ENCODE assay signal across 9 cellular contexts in genomic region chr14:51862171-51862838, GRCh38. TPM values are rescaled to one million over a fixed set of nuclear protein-coding genes. Genes with fewer than 3 reads are reported as not detected.
A peak's percentile ranks its signal among the peaks of the same experiment; 100 is the strongest.
DNase-seq lines count a peak whose midpoint lies in the region; ATAC-seq and TF ChIP-seq lines count a peak whose summit lies in the region.
"Had no signal": no experiment of that assay in that cellular context is flagged by ENCODE, and none has a peak within 500 bp of the region (broad histone marks: within the 10 kb centered on the region; RNA-seq: fewer than 3 reads in every experiment).

No MANE protein-coding gene starts in this region.

- no peak for TF ChIP-seq CTCF in fibroblast of villous mesenchyme (IDR thresholded peaks at IDR 0.05; ENCODE audit: insufficient read depth, low read depth, low read length)
- TF ChIP-seq CTCF in testis (IDR thresholded peaks at IDR 0.05), result no peak

- no peak for TF ChIP-seq POLR2A in testis (IDR thresholded peaks at IDR 0.05)

- H3K27me3 ChIP-seq in testis, result no peaks in the 10 kb centered on the region

- ATAC-seq in activated T-cell treated with anti-CD3 and anti-CD28 coated beads, Interleukin-2, amount 50 U/mL, for 4 hours, result peak; percentile 46 to 63
- ATAC-seq in SK-N-SH treated with all-trans-retinoic acid at 6 μM for 48 hours (peak; percentile 9; the same call in 2 of the 3 replicates), esophagus mucosa (no peak)

- peak; percentile 26 for DNase-seq in activated T-cell treated with anti-CD3 and anti-CD28 coated beads, Interleukin-2, amount 50 U/mL, for 4 hours
- DNase-seq in activated T-cell treated with anti-CD3 and anti-CD28 coated beads for 4 hours, result no peak
- DNase-seq in fibroblast of villous mesenchyme (ENCODE audit: low read depth), result peak; percentile 13
- no peak for DNase-seq in testis
- no peak for DNase-seq in nucleus accumbens (lab: John Stamatoyannopoulos, UW)
- no peak for DNase-seq in epidermal melanocyte (ENCODE audit: insufficient read length, low spot score)
- DNase-seq: WERI-Rb-1 had no signal

- WGBS in testis, 2 donors, result 57 to 58% methylated on average over 5 of the region's 5 CpGs

- peaks cover 11% of the 10 kb centered on the region for H3K36me3 Mint-ChIP-seq in activated T-cell treated with anti-CD3 and anti-CD28 coated beads, Interleukin-2, amount 50 U/mL, for 4 hours (ENCODE audit: insufficient read depth)

- H3K4me3 ChIP-seq in fibroblast of villous mesenchyme (ENCODE audit: low read depth, low read length), result peak overlapping the region; percentile 29
- H3K4me3 ChIP-seq in testis, result peak overlapping the region in 1 of 2 donors; percentile 63

- H3K27ac ChIP-seq in testis, result peak overlapping the region; percentile 15 to 23
- H3K27ac ChIP-seq: WERI-Rb-1 had no signal

- intact Hi-C loops in testis (cut with DNase I; ENCODE audit: low total_unique reads), result no loop called here

- H3K36me3 ChIP-seq in testis (ENCODE audit: low read depth, missing control alignments), result no peaks in the 10 kb centered on the region
- H3K36me3 ChIP-seq: WERI-Rb-1 had no signal

- no peaks in the 10 kb centered on the region for H3K27me3 Mint-ChIP-seq in activated T-cell treated with anti-CD3 and anti-CD28 coated beads, Interleukin-2, amount 50 U/mL, for 4 hours (ENCODE audit: low read depth)

- H3K4me1 ChIP-seq in testis, result peaks cover 5% of the 10 kb centered on the region

- no peaks in the 10 kb centered on the region for H3K9me3 Mint-ChIP-seq in activated T-cell treated with anti-CD3 and anti-CD28 coated beads, Interleukin-2, amount 50 U/mL, for 4 hours

- H3K9me3 ChIP-seq in testis, result no peaks in the 10 kb centered on the region

- H3K4me1 Mint-ChIP-seq in activated T-cell treated with anti-CD3 and anti-CD28 coated beads, Interleukin-2, amount 50 U/mL, for 4 hours (ENCODE audit: low read depth), result peaks cover 62% of the 10 kb centered on the region

- H3K4me3 Mint-ChIP-seq in activated T-cell treated with anti-CD3 and anti-CD28 coated beads, Interleukin-2, amount 50 U/mL, for 4 hours, result peak overlapping the region; percentile 96

TF ChIP-seq in SK-N-SH treated with all-trans-retinoic acid at 6 μM for 48 hours, 23 proteins besides CTCF, POLR2A, EP300 and RAD21:
- TF ChIP-seq ZC3H10 (CRISPR knock-in tag; IDR thresholded peaks at IDR 0.05) (no peak), ZNF565 (CRISPR knock-in tag; conservative IDR thresholded peaks at IDR 0.05; ENCODE audit: low read depth) (no peak), ZFP30 (CRISPR knock-in tag; IDR thresholded peaks at IDR 0.05) (no peak), RARB (CRISPR knock-in tag; IDR thresholded peaks at IDR 0.05) (no peak), ZFP3 (CRISPR knock-in tag; IDR thresholded peaks at IDR 0.05) (no peak), TOX (CRISPR knock-in tag; IDR thresholded peaks at IDR 0.05; ENCODE audit: borderline replicate concordance) (no peak)

RNA-seq across cellular contexts. Expression of gene GNG2, which starts 1.9 kb away (rescaled TPM):
- total RNA-seq in activated T-cell treated with anti-CD3 and anti-CD28 coated beads, Interleukin-2, amount 50 U/mL, for 4 hours, result 10 to 100 TPM; 28.4 to 47.3 (median 42.9) TPM
- total RNA-seq in fibroblast of villous mesenchyme (4.3 and 12.9 TPM in 2 replicates), testis (100 to 1,000 TPM; 248 to 312 TPM), esophagus mucosa (1.5 TPM)
- polyA plus RNA-seq in testis (ENCODE audit: insufficient read depth, low read depth, low replicate concordance), result 250 TPM

Comparison
In these comparisons a context has a peak if more than half of its experiments do, and no peak if none do; other contexts are left out.
1. DNase-seq: peak in activated T-cell treated with anti-CD3 and anti-CD28 coated beads, Interleukin-2, amount 50 U/mL, for 4 hours (single experiment) and fibroblast of villous mesenchyme (single experiment); none in activated T-cell treated with anti-CD3 and anti-CD28 coated beads for 4 hours (single experiment), testis (single experiment), nucleus accumbens (0 of 56) and epidermal melanocyte (single experiment).
2. RNA of gene GNG2, which starts 1.9 kb away (total RNA-seq): 248 to 312 TPM in testis; 28.4 to 47.3 TPM in activated T-cell treated with anti-CD3 and anti-CD28 coated beads, Interleukin-2, amount 50 U/mL, for 4 hours, 4.3 to 12.9 TPM in fibroblast of villous mesenchyme and 1.5 TPM in esophagus mucosa (single experiment); every median in the first group is over 4 times any median in the second.